ENCODE assay signal across 15 cellular contexts in the genomic region with DNA sequence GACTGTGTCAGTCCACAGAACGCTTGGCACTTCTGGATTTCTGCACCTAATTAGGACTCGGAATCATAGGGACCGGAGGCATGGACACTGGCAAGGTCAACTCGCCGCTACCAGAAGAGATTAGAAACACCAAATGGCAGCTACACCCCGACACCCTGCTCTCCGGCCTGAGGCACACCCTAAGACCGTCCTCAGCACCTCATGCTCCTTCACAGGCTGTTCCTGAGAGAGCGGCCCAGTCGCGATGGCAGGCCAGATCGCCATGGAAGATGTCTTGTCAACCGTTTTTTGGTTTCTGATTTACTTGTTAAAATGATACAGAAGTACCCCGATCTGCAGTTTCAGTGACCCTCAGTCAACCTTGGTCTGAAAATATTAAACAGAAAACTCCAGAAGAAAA. TPM values are rescaled to one million over a fixed set of nuclear protein-coding genes. Genes with fewer than 3 reads are reported as not detected.
DNase-seq lines count a peak whose midpoint lies in the region; ATAC-seq and TF ChIP-seq lines count a peak whose summit lies in the region.
"Had no signal": no experiment of that assay in that cellular context is flagged by ENCODE, and none has a peak within 500 bp of the region (broad histone marks: within the 10 kb centered on the region; RNA-seq: fewer than 3 reads in every experiment).

No MANE protein-coding gene starts in this region.

- TF ChIP-seq CTCF in upper lobe of right lung (IDR thresholded peaks at IDR 0.05) (no peak), MM.1S (IDR thresholded peaks at IDR 0.05; ENCODE audit: low read length) (no peak)

- H3K4me1 ChIP-seq in upper lobe of right lung (no peaks in the 10 kb centered on the region), MM.1S (ENCODE audit: low read length) (no peaks in the 10 kb centered on the region)

- no peak for ATAC-seq in T-helper 17 cell
- ATAC-seq in upper lobe of right lung: no peak
- ATAC-seq: GM12878, HCT116 had no signal

- peak; percentile 9 for DNase-seq in activated CD8-positive, alpha-beta memory T cell treated with anti-CD3 and anti-CD28 coated beads for 24 hours
- DNase-seq in activated CD8-positive, alpha-beta memory T cell treated with anti-CD3 and anti-CD28 coated beads, Interleukin-2, amount 50 U/mL, for 4 hours: no peak
- DNase-seq in T-helper 17 cell (no peak), islet precursor cell (peak; percentile 28), upper lobe of right lung (peak; percentile 21), MM.1S (no peak), CD1c-positive myeloid dendritic cell (ENCODE audit: extremely low spot score) (no peak), NCI-H1048 (lab: John Stamatoyannopoulos, UW) (no peak)
- DNase-seq: ACHN; C1 segment of cervical spinal cord; CD4-positive, alpha-beta memory T cell; DMS79 had no signal

- H3K27me3 ChIP-seq in upper lobe of right lung: no peaks in the 10 kb centered on the region
- H3K27me3 ChIP-seq in MM.1S (replicated peaks; ENCODE audit: insufficient read depth, low read length): no peaks in the 10 kb centered on the region

- intact Hi-C loops in upper lobe of right lung (cut with DNase I): no loop called here

- H3K79me2 ChIP-seq in MM.1S (ENCODE audit: low read length): no peaks in the 10 kb centered on the region

- no peak overlapping the region for H3K4me2 ChIP-seq in MM.1S (ENCODE audit: low read depth, low read length)

- H3K9me3 ChIP-seq in T-helper 17 cell (ENCODE audit: control insufficient read depth, low read length, poor library complexity, severe bottlenecking) (no peaks in the 10 kb centered on the region), upper lobe of right lung (no peaks in the 10 kb centered on the region), MM.1S (replicated peaks; ENCODE audit: insufficient read depth, low read length) (no peaks in the 10 kb centered on the region)

- H3K9me2 ChIP-seq in MM.1S (replicated peaks; ENCODE audit: insufficient read depth, low read length): no peaks in the 10 kb centered on the region

- H3K27ac ChIP-seq in upper lobe of right lung (no peak overlapping the region), MM.1S (ENCODE audit: low read length) (no peak overlapping the region)

- H3K4me1 Mint-ChIP-seq in T-helper 17 cell: peaks cover 6% of the 10 kb centered on the region
- H3K4me1 Mint-ChIP-seq: B cell had no signal

- H3K4me3 Mint-ChIP-seq in T-helper 17 cell: peak overlapping the region; percentile 31
- H3K4me3 Mint-ChIP-seq: B cell; CD4-positive, alpha-beta memory T cell had no signal

- no peaks in the 10 kb centered on the region for H3K27me3 Mint-ChIP-seq in T-helper 17 cell
- H3K27me3 Mint-ChIP-seq: B cell; CD4-positive, alpha-beta memory T cell had no signal

- no peaks in the 10 kb centered on the region for H3F3A ChIP-seq in MM.1S (ENCODE audit: insufficient read depth, low read length)

- no peak overlapping the region for H3K9ac ChIP-seq in MM.1S (ENCODE audit: low read length)

- H3K36me3 Mint-ChIP-seq in T-helper 17 cell (ENCODE audit: low read depth): peaks cover 5% of the 10 kb centered on the region

- no peak overlapping the region for H3K4me3 ChIP-seq in upper lobe of right lung
- H3K4me3 ChIP-seq in MM.1S (ENCODE audit: low read length): no peak overlapping the region
- H3K4me3 ChIP-seq: GM12878 had no signal

- peak overlapping the region; percentile 8 for H3K27ac Mint-ChIP-seq in T-helper 17 cell
- H3K27ac Mint-ChIP-seq: B cell had no signal

- H3K36me3 ChIP-seq in upper lobe of right lung (peaks cover 11% of the 10 kb centered on the region), MM.1S (replicated peaks; ENCODE audit: insufficient read depth, low read length) (no peaks in the 10 kb centered on the region)

- H2AFZ ChIP-seq in MM.1S (ENCODE audit: low read length): no peak overlapping the region

- no peaks in the 10 kb centered on the region for H4K20me1 ChIP-seq in MM.1S (ENCODE audit: insufficient read depth, low read length)

RNA-seq across cellular contexts. Expression of a gene that starts 46.8 kb away (rescaled TPM):
- total RNA-seq in T-helper 17 cell (10 to 100 TPM in 1 of 2 donors, 1 to 10 TPM in 1; 9.9 to 14.1 TPM), upper lobe of right lung (14.6 TPM)

Comparison
In these comparisons a context has a peak if more than half of its experiments do, and no peak if none do; other contexts are left out.
1. DNase-seq: peak in activated CD8-positive, alpha-beta memory T cell treated with anti-CD3 and anti-CD28 coated beads for 24 hours (single experiment), islet precursor cell (single experiment) and upper lobe of right lung (single experiment); none in activated CD8-positive, alpha-beta memory T cell treated with anti-CD3 and anti-CD28 coated beads, Interleukin-2, amount 50 U/mL, for 4 hours (single experiment), T-helper 17 cell (0 of 3), MM.1S (single experiment), CD1c-positive myeloid dendritic cell (single experiment) and NCI-H1048 (single experiment).